21 cellular contexts compared by ENCODE assay signal in genomic region chr17:41418116-41418860, GRCh38. TPM values are rescaled to one million over a fixed set of nuclear protein-coding genes. Genes with fewer than 3 reads are reported as not detected.
DNase-seq lines count a peak whose midpoint lies in the region; ATAC-seq, FAIRE-seq and TF ChIP-seq lines count a peak whose summit lies in the region.
"Had no signal": no experiment of that assay in that cellular context is flagged by ENCODE, and none has a peak within 500 bp of the region (broad histone marks: within the 10 kb centered on the region; RNA-seq: fewer than 3 reads in every experiment).

No MANE protein-coding gene starts in this region.

- POLR2A ChIA-PET in HCT116 (lab: Charles Lee) = interaction anchor here (1.2 to 1.3 kb wide), 3 partner anchors 14 to 107 kb away, joined by 3 to 7 read pairs (median 5); no protein-coding TSS in a partner anchor

- peaks cover 48% of the 10 kb centered on the region for H3K4me1 Mint-ChIP-seq in mesothelial cell of epicardium

- H3K9me3 ChIP-seq in HCT116 (ENCODE audit: control insufficient read depth in 1 of 2, insufficient read depth in 1 of 2, low read depth in 1 of 2, low read length in 2 of 2) = no peaks in the 10 kb centered on the region
- H3K9me3 ChIP-seq: HAP-1, MG63, SJCRH30 had no signal

- peak overlapping the region; percentile 54 for H3K4me2 ChIP-seq in HCT116 (ENCODE audit: low read length)

- H3K4me3 Mint-ChIP-seq in mesothelial cell of epicardium = no peak overlapping the region
- H3K4me3 Mint-ChIP-seq: CD14-positive monocyte, T-helper 17 cell had no signal

- H3K9ac ChIP-seq in HCT116 (ENCODE audit: low read length) = no peak overlapping the region
- H3K9ac ChIP-seq: GM23248 had no signal

- CTCF ChIA-PET in HCT116 (lab: Charles Lee) = interaction anchor here (0.6 to 2.1 kb wide), 17 partner anchors 8 to 247 kb away, joined by 3 to 21 read pairs (median 5); partner anchors contain the start of gene KRT15

- DNase-seq in HCT116 (ENCODE audit: low read depth, low spot score) (no peak), NCI-H2029 treated with DMSO at 0.1 percent for 48 hours (lab: John Stamatoyannopoulos, UW) (peak; percentile 32), bronchial epithelial cell (ENCODE audit: low read depth) (no peak), mesothelial cell of epicardium (ENCODE audit: low spot score in 2 of 2, unreplicated experiment in 2 of 2) (no peak), SHP77 (lab: John Stamatoyannopoulos, UW) (no peak)
- DNase-seq in central memory CD4-positive, alpha-beta T cell = no peak
- DNase-seq: GF-D8; GM23248; MG63; NCI-H1092; NCI-H1436 treated with DMSO at 0.1 percent for 48 hours; NCI-H2171 treated with DMSO at 0.1 percent for 48 hours; NCI-H446; NK-92 treated with Interleukin-12 subunit alpha and Interleukin-12 subunit beta, amount 100 ng/mL, for 24 hours; SJCRH30; T-helper 17 cell had no signal

- no peak for TF ChIP-seq RAD21 in HCT116 (IDR thresholded peaks at IDR 0.05; ENCODE audit: low read depth)

- no peaks in the 10 kb centered on the region for H3K36me3 Mint-ChIP-seq in mesothelial cell of epicardium
- H3K36me3 Mint-ChIP-seq: CD14-positive monocyte had no signal

- no peaks in the 10 kb centered on the region for H4K20me1 ChIP-seq in HCT116 (ENCODE audit: insufficient read depth)

- peaks cover 15 to 44% of the 10 kb centered on the region in 2 experiments for H3K4me1 ChIP-seq in HCT116 (ENCODE audit: control insufficient read depth in 1 of 2, insufficient read depth in 2 of 2, low read length in 2 of 2)
- H3K4me1 ChIP-seq: HAP-1, SJCRH30 had no signal

- intact Hi-C loops in HCT116 (cut with micrococcal nuclease) = loop anchor here (10.0 kb wide), 1 partner anchor 77 kb away; no protein-coding TSS in a partner anchor

- FAIRE-seq in bronchial epithelial cell (lab: Jason Lieb, UNC) = peak; percentile 66
- FAIRE-seq: GM19239 had no signal

- no peaks in the 10 kb centered on the region for H3K9me2 ChIP-seq in HCT116 (ENCODE audit: insufficient read depth)

- H2AFZ ChIP-seq in HCT116 (ENCODE audit: low read depth, low read length, poor library complexity, severe bottlenecking) = no peak overlapping the region
- H2AFZ ChIP-seq: GM23248 had no signal

- no TSS peak for BruUV-seq in HCT116 (replicated peaks; lab: Mats Ljungman, UMichigan)

- RAD21 ChIA-PET in HCT116 (lab: Charles Lee; ENCODE audit: low non-redundant PET in 1 of 2, low total read pairs in 2 of 2, uncharacterized antibody in 2 of 2, unreplicated experiment in 2 of 2) = interaction anchor here in 1 of 2 experiments (1.0 kb wide), 1 partner anchor 77 kb away, joined by 5 read pairs; no protein-coding TSS in a partner anchor

- H3K27ac ChIP-seq in HCT116 (ENCODE audit: low read depth, low read length) = no peak overlapping the region
- H3K27ac ChIP-seq: GM23248, SJCRH30 had no signal

- no peaks in the 10 kb centered on the region for H3K9me3 Mint-ChIP-seq in mesothelial cell of epicardium
- H3K9me3 Mint-ChIP-seq: CD14-positive monocyte had no signal

- no peaks in the 10 kb centered on the region for H3K27me3 Mint-ChIP-seq in mesothelial cell of epicardium (ENCODE audit: low read depth)

- peak overlapping the region; percentile 60 for H3K27ac Mint-ChIP-seq in mesothelial cell of epicardium

- H3K4me3 ChIP-seq in HCT116 (replicated peaks in 1 of 2; ENCODE audit: low read depth in 1 of 2, low read length in 2 of 2) (no peak overlapping the region), bronchial epithelial cell (ENCODE audit: low read depth, low read length) (no peak overlapping the region)
- H3K4me3 ChIP-seq: GM23248, HAP-1, MG63, SJCRH30 had no signal

- TF ChIP-seq CTCF in HCT116 (IDR thresholded peaks at IDR 0.05 in 2 of 3, conservative IDR thresholded peaks at IDR 0.05 in 1 of 3; ENCODE audit: borderline replicate concordance in 1 of 3, insufficient read depth in 1 of 3, low read depth in 2 of 3, low read length in 2 of 3) (no peak), bronchial epithelial cell (IDR thresholded peaks at IDR 0.05; ENCODE audit: insufficient read depth, low read length, severe bottlenecking) (no peak), mesothelial cell of epicardium (IDR thresholded peaks at IDR 0.05; ENCODE audit: unreplicated experiment) (no peak)

- H3K27me3 ChIP-seq in HCT116 (ENCODE audit: insufficient read depth, low read length) (no peaks in the 10 kb centered on the region), bronchial epithelial cell (ENCODE audit: control insufficient read depth, insufficient read depth, low read length) (no peaks in the 10 kb centered on the region)
- H3K27me3 ChIP-seq: MG63, SJCRH30 had no signal

- TF ChIP-seq POLR2A in HCT116 (IDR thresholded peaks at IDR 0.05; ENCODE audit: borderline replicate concordance, extremely low read depth, insufficient read depth, insufficient read length) = no peak

- H3K36me3 ChIP-seq in HCT116 (ENCODE audit: control insufficient read depth in 1 of 2, insufficient read depth in 2 of 2, low read length in 2 of 2) (no peaks in the 10 kb centered on the region), bronchial epithelial cell (ENCODE audit: control insufficient read depth, insufficient read depth, low read length) (no peaks in the 10 kb centered on the region)
- H3K36me3 ChIP-seq: HAP-1, MG63, SJCRH30 had no signal

- H3K79me2 ChIP-seq in HCT116 (ENCODE audit: insufficient read depth, low read length) = no peaks in the 10 kb centered on the region

- ATAC-seq in HCT116 (no peak), GM19463 (IDR thresholded peaks at IDR 0.05; ENCODE audit: unreplicated experiment) (no peak), HG03135 (IDR thresholded peaks at IDR 0.05; ENCODE audit: unreplicated experiment) (no peak)
- ATAC-seq: T-helper 17 cell had no signal

TF ChIP-seq in HCT116, 20 proteins besides CTCF, POLR2A, EP300 and RAD21:
- TF ChIP-seq POLR2AphosphoS5 (IDR thresholded peaks at IDR 0.05; ENCODE audit: low read depth, low read length) = no peak
- no peak for TF ChIP-seq ELF1 (IDR thresholded peaks at IDR 0.05; ENCODE audit: borderline replicate concordance, low read depth)
- TF ChIP-seq EZH2phosphoT487 (IDR thresholded peaks at IDR 0.05; ENCODE audit: borderline replicate concordance) = no peak
- no peak for TF ChIP-seq SIN3A (IDR thresholded peaks at IDR 0.05; ENCODE audit: low read depth)

RNA-seq across cellular contexts. Expression of gene KRT37, which starts 6.1 kb away (rescaled TPM):
- total RNA-seq in HCT116 (2021; ENCODE audit: unreplicated experiment) = not detected
- polyA plus RNA-seq in HCT116 (2012) = 0.07 and 0.20 TPM in 2 replicates
- total RNA-seq in bronchial epithelial cell = not detected in 2 replicates
- not detected in 3 replicates for total RNA-seq in mesothelial cell of epicardium
- total RNA-seq: GM23248, SJCRH30, T-helper 17 cell had no signal
- polyA plus RNA-seq: CD14-positive monocyte, GM23248 had no signal

RNA-seq across cellular contexts. Expression of gene KRT31, which starts 20.9 kb away (rescaled TPM):
- total RNA-seq in HCT116 (2021; ENCODE audit: unreplicated experiment) (not detected), bronchial epithelial cell (0.26 TPM in 1 of 2 replicates, not detected in the other), mesothelial cell of epicardium (not detected in 3 replicates)
- polyA plus RNA-seq in HCT116 (2012) = 0.09 and 0.20 TPM in 2 replicates
- total RNA-seq: GM23248, SJCRH30, T-helper 17 cell had no signal
- polyA plus RNA-seq: CD14-positive monocyte, GM23248 had no signal

RNA-seq across cellular contexts. Expression of gene KRT38, which starts 22.5 kb away (rescaled TPM):
- total RNA-seq in HCT116 (2021; ENCODE audit: unreplicated experiment) = not detected
- 0.02 and 0.03 TPM in 2 replicates for polyA plus RNA-seq in HCT116 (2012)
- total RNA-seq in bronchial epithelial cell = not detected in 2 replicates
- not detected in 3 replicates for total RNA-seq in mesothelial cell of epicardium
- total RNA-seq: GM23248, SJCRH30, T-helper 17 cell had no signal
- polyA plus RNA-seq: CD14-positive monocyte, GM23248 had no signal

RNA-seq across cellular contexts. Expression of gene KRT34, which starts 36.2 kb away (rescaled TPM):
- total RNA-seq in HCT116 (2021; ENCODE audit: unreplicated experiment) (not detected), bronchial epithelial cell (0.26 and 0.53 TPM in 2 replicates), mesothelial cell of epicardium (not detected in 3 replicates)
- polyA plus RNA-seq in HCT116 (2012) = 0.10 and 0.41 TPM in 2 replicates
- total RNA-seq: T-helper 17 cell had no signal
- polyA plus RNA-seq: CD14-positive monocyte had no signal

RNA-seq across cellular contexts. Expression of gene KRT33B, which starts 48.7 kb away (rescaled TPM):
- total RNA-seq in HCT116 (2021; ENCODE audit: unreplicated experiment) (not detected), bronchial epithelial cell (0.79 and 1.7 TPM in 2 replicates), mesothelial cell of epicardium (not detected in 3 replicates)
- polyA plus RNA-seq in HCT116 (2012) = 0.06 TPM in 1 of 2 replicates, not detected in the other
- total RNA-seq: SJCRH30, T-helper 17 cell had no signal
- polyA plus RNA-seq: CD14-positive monocyte had no signal
